ENCODE assay signal across 8 cellular contexts in genomic region chr17:38877130-38877851, GRCh38. TPM values are rescaled to one million over a fixed set of nuclear protein-coding genes. Genes with fewer than 3 reads are reported as not detected.
DNase-seq lines count a peak whose midpoint lies in the region; ATAC-seq, FAIRE-seq and TF ChIP-seq lines count a peak whose summit lies in the region.

No MANE protein-coding gene starts in this region.

- no TSS peak for BruUV-seq in K562 (replicated peaks; lab: Mats Ljungman, UMichigan)

- ATAC-seq in K562 (no peak), HG02763 (IDR thresholded peaks at IDR 0.05; ENCODE audit: unreplicated experiment) (no peak), GM21723 (IDR thresholded peaks at IDR 0.05; ENCODE audit: unreplicated experiment) (no peak), GM18519 (IDR thresholded peaks at IDR 0.05; ENCODE audit: low FRiP score, unreplicated experiment) (no peak)

- no peaks in the 10 kb centered on the region for H3K9me3 Mint-ChIP-seq in osteocyte (ENCODE audit: unreplicated experiment)

- 86% methylated on average over 6 of the region's 7 CpGs for WGBS in K562 (ENCODE audit: insufficient coverage, low coverage, missing lambda C conversion rate)

- H3K36me3 ChIP-seq in DOHH2 (ENCODE audit: control insufficient read depth, low read length) (peaks cover 54% of the 10 kb centered on the region), K562 (ENCODE audit: control insufficient read depth, insufficient read depth, low read length) (peaks cover 77% of the 10 kb centered on the region)

- in situ Hi-C loops in K562 (cut with MboI), result no loop called here

- CTCF ChIA-PET in K562 (lab: Yijun Ruan, JAX; ENCODE audit: low intra/inter-chr PET ratio), result no interaction called here

- no peak overlapping the region for H3K4me3 Mint-ChIP-seq in osteocyte (ENCODE audit: unreplicated experiment)

- H3F3A ChIP-seq in DOHH2 (ENCODE audit: control insufficient read depth, insufficient read depth), result no peaks in the 10 kb centered on the region

- H3K36me3 Mint-ChIP-seq in osteocyte (ENCODE audit: unreplicated experiment), result peaks cover 28% of the 10 kb centered on the region

- no peak for TF ChIP-seq POLR2A in NB4 (IDR thresholded peaks at IDR 0.05; ENCODE audit: extremely low read depth, insufficient read length)
- TF ChIP-seq POLR2A in K562 (conservative IDR thresholded peaks at IDR 0.05), result no peak

- no peak for TF ChIP-seq EP300 in K562 (IDR thresholded peaks at IDR 0.05; ENCODE audit: low read length)

- H3K27ac ChIP-seq in DOHH2 (ENCODE audit: low read depth, low read length) (peak overlapping the region; percentile 54), K562 (ENCODE audit: extremely low read depth, low read depth, low read length) (no peak overlapping the region)

- POLR2A ChIA-PET in K562 (lab: Yijun Ruan, JAX), result no interaction called here

- H3K9ac ChIP-seq in K562 (ENCODE audit: insufficient read depth in 1 of 2, low read depth in 2 of 2, low read length in 2 of 2), result peak overlapping the region in 1 of 2 experiments; percentile 79; a peak in 2 of 4 replicates

- no peaks in the 10 kb centered on the region for H3K27me3 ChIP-seq in DOHH2 (ENCODE audit: control insufficient read depth, low read length)
- H3K27me3 ChIP-seq in K562 (ENCODE audit: control insufficient read depth in 2 of 2, insufficient read depth in 2 of 2, low read length in 2 of 2), result no peaks in the 10 kb centered on the region

- TF ChIP-seq CTCF in DOHH2 (IDR thresholded peaks at IDR 0.05; ENCODE audit: low read depth, low read length, poor library complexity, severe bottlenecking), result peak; percentile 9
- no peak for TF ChIP-seq CTCF in NB4 (IDR thresholded peaks at IDR 0.05; ENCODE audit: low read depth, low read length)
- no peak for TF ChIP-seq CTCF in K562 (IDR thresholded peaks at IDR 0.05 in 2 of 3, conservative IDR thresholded peaks at IDR 0.05 in 1 of 3; ENCODE audit: insufficient read depth in 2 of 3, low read depth in 1 of 3, low read length in 3 of 3)
- no peak for TF ChIP-seq CTCF in osteocyte (IDR thresholded peaks at IDR 0.05)

- H3K4me1 Mint-ChIP-seq in osteocyte (ENCODE audit: unreplicated experiment), result peaks cover 98% of the 10 kb centered on the region

- H3K4me3 ChIP-seq in DOHH2 (ENCODE audit: low read length) (peak overlapping the region; percentile 64), NB4 (ENCODE audit: low read depth, low read length) (no peak overlapping the region), K562 (no peak overlapping the region)

- H3K4me1 ChIP-seq in DOHH2 (ENCODE audit: control insufficient read depth, low read length) (peaks cover 79% of the 10 kb centered on the region), K562 (replicated peaks in 1 of 2; ENCODE audit: control insufficient read depth in 2 of 2, insufficient read depth in 2 of 2, low read length in 2 of 2) (peaks cover 19 to 39% of the 10 kb centered on the region in 2 experiments)

- intact Hi-C loops in K562 (cut with micrococcal nuclease), result no loop called here

- no peak for FAIRE-seq in K562 (lab: Jason Lieb, UNC)

- peak; percentile 57 for DNase-seq in NB4 (ENCODE audit: low read depth)
- no peak for DNase-seq in K562 (ENCODE audit: extremely low read depth in 1 of 4, low spot score in 3 of 4)
- no peak for DNase-seq in osteocyte (ENCODE audit: extremely low spot score, unreplicated experiment)
- DNase-seq in COLO829 (ENCODE audit: low spot score), result no peak

- no peaks in the 10 kb centered on the region for H3K27me3 Mint-ChIP-seq in osteocyte (ENCODE audit: unreplicated experiment)

- peaks cover under 1% of the 10 kb centered on the region for H4K20me1 ChIP-seq in DOHH2 (ENCODE audit: control insufficient read depth, insufficient read depth, low read depth, low read length)
- peaks cover 58% of the 10 kb centered on the region for H4K20me1 ChIP-seq in K562 (replicated peaks; ENCODE audit: control insufficient read depth, insufficient read depth, low read length)

- H3K79me2 ChIP-seq in DOHH2 (ENCODE audit: control insufficient read depth, low read length) (peaks cover 88% of the 10 kb centered on the region), K562 (ENCODE audit: control insufficient read depth, insufficient read depth, low read length) (peaks cover 79% of the 10 kb centered on the region)

- TF ChIP-seq RAD21 in K562 (CRISPR knock-in tag; conservative IDR thresholded peaks at IDR 0.05 in 1 of 2, IDR thresholded peaks at IDR 0.05 in 1 of 2), result no peak

- H3K9me1 ChIP-seq in K562 (ENCODE audit: control insufficient read depth, insufficient read depth, low read length), result peaks cover 13% of the 10 kb centered on the region

- H3K9me3 ChIP-seq in DOHH2 (ENCODE audit: control insufficient read depth, insufficient read depth, low read length) (no peaks in the 10 kb centered on the region), K562 (replicated peaks; ENCODE audit: control insufficient read depth, insufficient read depth, low read depth, low read length) (no peaks in the 10 kb centered on the region)

- no peaks in the 10 kb centered on the region for H3K9me2 ChIP-seq in DOHH2 (replicated peaks; ENCODE audit: control insufficient read depth, low read length)

- peak overlapping the region; percentile 76 for H3K4me2 ChIP-seq in DOHH2 (ENCODE audit: low read length)
- no peak overlapping the region for H3K4me2 ChIP-seq in K562 (ENCODE audit: insufficient read depth, low read length)

- no peak overlapping the region for H2AFZ ChIP-seq in K562 (ENCODE audit: low read depth, low read length)

- H3K27ac Mint-ChIP-seq in osteocyte (ENCODE audit: unreplicated experiment), result peak overlapping the region; percentile 65

TF ChIP-seq in K562, 482 proteins besides CTCF, POLR2A, EP300 and RAD21:
- TF ChIP-seq MAZ (CRISPR knock-in tag; conservative IDR thresholded peaks at IDR 0.05 in 1 of 2, IDR thresholded peaks at IDR 0.05 in 1 of 2) (no peak), RBFOX2 (IDR thresholded peaks at IDR 0.05; ENCODE audit: low read depth, low read length) (0 out of 2 replicates have a peak, but pooled peaks have one; percentile 18)

RNA-seq across cellular contexts. Expression of gene LASP1, which starts 7.4 kb away (rescaled TPM):
- total RNA-seq in K562 (2011; cell fraction: chromatin; rRNA removed; ENCODE audit: low replicate concordance), result 56.3 and 141 TPM in 2 replicates
- 52.5 and 72.2 TPM in 2 replicates for total RNA-seq in K562 (2011; cell fraction: nucleolus; rRNA removed)
- 56.8 and 72.4 TPM in 2 replicates for total RNA-seq in K562 (2011; cell fraction: nucleoplasm; rRNA removed)
- total RNA-seq in K562 (2014; rRNA removed) (48.5 and 49.0 TPM in 2 replicates), K562 (2014; rRNA removed; fragmentation: Illumina TruSeq; extraction: Trizol) (35.1 and 38.8 TPM in 2 replicates), K562 (2015; rRNA removed; fragmentation: Illumina TruSeq; extraction: Trizol) (55.3 and 58.7 TPM in 2 replicates), K562 (2021) (112 and 125 TPM in 2 replicates), osteocyte (402 and 409 TPM in 2 replicates)
- polyA plus RNA-seq in K562 (2011; rRNA removed) (45.9 and 62.1 TPM in 2 replicates), K562 (2014; fragmentation: Illumina TruSeq; extraction: Trizol) (95.7 and 104 TPM in 2 replicates), K562 (2014; fragmentation: Nextera tagmentation; extraction: Ambion mirVana) (10 to 100 TPM; 23.0 to 23.6 TPM), K562 (2014; rRNA removed) (69.1 and 78.2 TPM in 2 replicates)
- 58.9 and 166 TPM in 2 replicates for polyA plus RNA-seq in K562 (2011; cell fraction: cytosol; rRNA removed)
- 25.9 and 52.6 TPM in 2 replicates for polyA plus RNA-seq in K562 (2011; cell fraction: nucleus; rRNA removed)
- 110 and 126 TPM in 2 replicates for polyA plus RNA-seq in K562 (2012)
- polyA minus RNA-seq in K562 (2011; rRNA and poly(A)+ RNA removed), result 48.3 and 89.0 TPM in 2 replicates
- polyA minus RNA-seq in K562 (2011; cell fraction: cytosol; rRNA and poly(A)+ RNA removed), result 56.3 and 79.0 TPM in 2 replicates
- 20.1 and 22.1 TPM in 2 replicates for polyA minus RNA-seq in K562 (2011; cell fraction: nucleus; rRNA and poly(A)+ RNA removed)

RNA-seq across cellular contexts. Expression of gene RPL23, which starts 23.8 kb away (rescaled TPM):
- total RNA-seq in K562 (2011; cell fraction: chromatin; rRNA removed; ENCODE audit: low replicate concordance), result 370 and 391 TPM in 2 replicates
- 317 and 380 TPM in 2 replicates for total RNA-seq in K562 (2011; cell fraction: nucleolus; rRNA removed)
- 567 and 894 TPM in 2 replicates for total RNA-seq in K562 (2011; cell fraction: nucleoplasm; rRNA removed)
- 2,281 and 2,332 TPM in 2 replicates for total RNA-seq in K562 (2014; rRNA removed)
- total RNA-seq in K562 (2014; rRNA removed; fragmentation: Illumina TruSeq; extraction: Trizol), result 3,218 and 3,389 TPM in 2 replicates
- 2,524 and 2,706 TPM in 2 replicates for total RNA-seq in K562 (2015; rRNA removed; fragmentation: Illumina TruSeq; extraction: Trizol)
- total RNA-seq in K562 (2021), result 1,745 and 1,985 TPM in 2 replicates
- polyA plus RNA-seq in K562 (2011; rRNA removed), result 1,779 and 3,096 TPM in 2 replicates
- 1,009 and 1,561 TPM in 2 replicates for polyA plus RNA-seq in K562 (2011; cell fraction: cytosol; rRNA removed)
- polyA plus RNA-seq in K562 (2011; cell fraction: nucleus; rRNA removed), result 519 and 810 TPM in 2 replicates
- polyA plus RNA-seq in K562 (2012), result 2,980 and 3,135 TPM in 2 replicates
- polyA plus RNA-seq in K562 (2014; fragmentation: Illumina TruSeq; extraction: Trizol), result 3,156 and 3,487 TPM in 2 replicates
- polyA plus RNA-seq in K562 (2014; fragmentation: Nextera tagmentation; extraction: Ambion mirVana), result 1,000 to 10,000 TPM; 2,598 to 3,667 TPM
- 3,128 and 3,158 TPM in 2 replicates for polyA plus RNA-seq in K562 (2014; rRNA removed)
- polyA minus RNA-seq in K562 (2011; rRNA and poly(A)+ RNA removed), result 1,069 and 1,345 TPM in 2 replicates
- polyA minus RNA-seq in K562 (2011; cell fraction: cytosol; rRNA and poly(A)+ RNA removed), result 644 and 904 TPM in 2 replicates
- 127 and 195 TPM in 2 replicates for polyA minus RNA-seq in K562 (2011; cell fraction: nucleus; rRNA and poly(A)+ RNA removed)
- total RNA-seq in osteocyte, result 1,245 and 1,310 TPM in 2 replicates

RNA-seq across cellular contexts. Expression of gene CWC25, which starts 52.2 kb away (rescaled TPM):
- 54.3 and 57.6 TPM in 2 replicates for total RNA-seq in K562 (2011; cell fraction: chromatin; rRNA removed; ENCODE audit: low replicate concordance)
- 25.0 and 27.9 TPM in 2 replicates for total RNA-seq in K562 (2011; cell fraction: nucleolus; rRNA removed)
- 31.0 and 32.9 TPM in 2 replicates for total RNA-seq in K562 (2011; cell fraction: nucleoplasm; rRNA removed)
- 16.8 and 18.6 TPM in 2 replicates for total RNA-seq in K562 (2014; rRNA removed)
- total RNA-seq in K562 (2014; rRNA removed; fragmentation: Illumina TruSeq; extraction: Trizol), result 19.0 and 19.2 TPM in 2 replicates
- total RNA-seq in K562 (2015; rRNA removed; fragmentation: Illumina TruSeq; extraction: Trizol), result 21.0 and 24.1 TPM in 2 replicates
- 16.5 and 17.4 TPM in 2 replicates for total RNA-seq in K562 (2021)
- polyA plus RNA-seq in K562 (2011; rRNA removed), result 14.1 and 23.0 TPM in 2 replicates
- 10.1 and 11.8 TPM in 2 replicates for polyA plus RNA-seq in K562 (2011; cell fraction: cytosol; rRNA removed)
- 48.3 and 72.5 TPM in 2 replicates for polyA plus RNA-seq in K562 (2011; cell fraction: nucleus; rRNA removed)
- polyA plus RNA-seq in K562 (2012), result 16.7 and 17.1 TPM in 2 replicates
- polyA plus RNA-seq in K562 (2014; fragmentation: Illumina TruSeq; extraction: Trizol), result 22.9 and 27.4 TPM in 2 replicates
- polyA plus RNA-seq in K562 (2014; fragmentation: Nextera tagmentation; extraction: Ambion mirVana), result 10 to 100 TPM; 24.4 to 26.3 TPM
- polyA plus RNA-seq in K562 (2014; rRNA removed), result 20.7 and 21.9 TPM in 2 replicates
- 9.2 and 16.7 TPM in 2 replicates for polyA minus RNA-seq in K562 (2011; rRNA and poly(A)+ RNA removed)
- polyA minus RNA-seq in K562 (2011; cell fraction: cytosol; rRNA and poly(A)+ RNA removed), result 5.5 and 6.7 TPM in 2 replicates
- polyA minus RNA-seq in K562 (2011; cell fraction: nucleus; rRNA and poly(A)+ RNA removed), result 11.3 and 12.7 TPM in 2 replicates
- 16.5 and 17.2 TPM in 2 replicates for total RNA-seq in osteocyte
